Comparison of ENCODE assay signal across 14 cellular contexts in genomic region chr14:51783765-51784164, GRCh38.
DNase-seq lines count a peak whose midpoint lies in the region; ATAC-seq, FAIRE-seq and TF ChIP-seq lines count a peak whose summit lies in the region.
"Had no signal": no experiment of that assay in that cellular context is flagged by ENCODE, and none has a peak within 500 bp of the region (broad histone marks: within the 10 kb centered on the region; RNA-seq: fewer than 3 reads in every experiment).

No MANE protein-coding gene starts in this region.

- FAIRE-seq in A549 (lab: Jason Lieb, UNC) = no peak

- no peak for TF ChIP-seq CTCF in A549 (IDR thresholded peaks at IDR 0.05)
- no peak for TF ChIP-seq CTCF in left ventricle myocardium inferior (IDR thresholded peaks at IDR 0.05; ENCODE audit: borderline replicate concordance)

- POLR2A ChIA-PET in A549 (lab: Yijun Ruan, JAX) = no interaction called here

- no peak overlapping the region for H3K4me2 ChIP-seq in A549

- intact Hi-C loops in left ventricle myocardium inferior (cut with micrococcal nuclease) = loop anchor here (2.0 to 10.0 kb wide), 2 partner anchors 39 to 191 kb away; no protein-coding TSS in a partner anchor

- H3K27me3 Mint-ChIP-seq in activated T-helper 17 cell treated with anti-CD3 and anti-CD28 coated beads, Interleukin-2, amount 50 U/mL, for 72 hours = peaks cover 15% of the 10 kb centered on the region

- H3K9me3 ChIP-seq in A549 (peaks cover 7% of the 10 kb centered on the region; the same call in 1 of the 3 replicates), left ventricle myocardium inferior (replicated peaks) (peaks cover 19% of the 10 kb centered on the region), HAP-1 (peaks cover 8% of the 10 kb centered on the region; the same call in 1 of the 2 replicates)

- no peak overlapping the region for H3K4me3 ChIP-seq in A549
- H3K4me3 ChIP-seq in left ventricle myocardium inferior = no peak overlapping the region
- H3K4me3 ChIP-seq in HAP-1 = no peak overlapping the region
- H3K4me3 ChIP-seq in H7 (ENCODE audit: insufficient read depth, low read depth, low read length) = no peak overlapping the region
- H3K4me3 ChIP-seq: esophagus muscularis mucosa had no signal

- no peak for DNase-seq in A549 (ENCODE audit: low read depth in 1 of 2, low spot score in 1 of 2)
- DNase-seq in GM03348 (ENCODE audit: low spot score) = peak; percentile 76
- DNase-seq in left ventricle myocardium inferior = no peak
- no peak for DNase-seq in HAP-1 (ENCODE audit: low spot score in 2 of 2)
- DNase-seq in H7 = no peak
- no peak for DNase-seq in medulla oblongata (ENCODE audit: extremely low spot score)
- DNase-seq: activated CD4-positive, alpha-beta T cell treated with anti-CD3 and anti-CD28 coated beads, Interleukin-2, amount 50 U/mL, for 1 hour; activated effector memory CD4-positive, alpha-beta T cell treated with Interleukin-2 at 50 U/mL for 16 hours; KBM-7 had no signal

- H3K36me3 ChIP-seq in left ventricle myocardium inferior (no peaks in the 10 kb centered on the region), HAP-1 (replicated peaks) (no peaks in the 10 kb centered on the region), H7 (replicated peaks; ENCODE audit: control insufficient read depth, insufficient read depth, low read length) (no peaks in the 10 kb centered on the region)
- H3K36me3 ChIP-seq: esophagus muscularis mucosa had no signal

- H3K4me1 Mint-ChIP-seq in activated T-helper 17 cell treated with anti-CD3 and anti-CD28 coated beads, Interleukin-2, amount 50 U/mL, for 72 hours = peaks cover 9% of the 10 kb centered on the region

- no peaks in the 10 kb centered on the region for H3K4me1 ChIP-seq in A549
- H3K4me1 ChIP-seq in left ventricle myocardium inferior = peaks cover 3% of the 10 kb centered on the region
- H3K4me1 ChIP-seq in HAP-1 = no peaks in the 10 kb centered on the region; the same call in 1 of the 2 replicates

- H3K4me3 Mint-ChIP-seq in activated T-helper 17 cell treated with anti-CD3 and anti-CD28 coated beads, Interleukin-2, amount 50 U/mL, for 72 hours = no peak overlapping the region
- H3K4me3 Mint-ChIP-seq: central memory CD8-positive, alpha-beta T cell; T-helper 1 cell treated with Interleukin-12 subunit alpha and Interleukin-12 subunit beta and Interleukin-4 antibody, amounts not matched to agents 30 μg/mL and 1 μg/mL, for 36 hours had no signal

- TF ChIP-seq POLR2A in A549 (IDR thresholded peaks at IDR 0.05; ENCODE audit: low read length) = no peak

- in situ Hi-C loops in HAP-1 (cut with MboI; ENCODE audit: low sequenced_read_pairs) = no loop called here

- no peaks in the 10 kb centered on the region for H3K36me3 Mint-ChIP-seq in activated T-helper 17 cell treated with anti-CD3 and anti-CD28 coated beads, Interleukin-2, amount 50 U/mL, for 72 hours (ENCODE audit: low read depth)

- H3K27me3 ChIP-seq in left ventricle myocardium inferior (ENCODE audit: low read depth) (peaks cover 26% of the 10 kb centered on the region), HAP-1 (ENCODE audit: low read depth) (peaks cover 17% of the 10 kb centered on the region), H7 (ENCODE audit: control insufficient read depth, insufficient read depth, low read length) (no peaks in the 10 kb centered on the region; the same call in none of the 2 replicates)
- H3K27me3 ChIP-seq: esophagus muscularis mucosa had no signal

- CTCF ChIA-PET in A549 (lab: Yijun Ruan, JAX) = no interaction called here

- peaks cover 20% of the 10 kb centered on the region for H3K9me3 Mint-ChIP-seq in activated T-helper 17 cell treated with anti-CD3 and anti-CD28 coated beads, Interleukin-2, amount 50 U/mL, for 72 hours
- H3K9me3 Mint-ChIP-seq: central memory CD8-positive, alpha-beta T cell had no signal

- no peak for ATAC-seq in A549
- peak; percentile 64 for ATAC-seq in activated T-helper 17 cell treated with anti-CD3 and anti-CD28 coated beads, Interleukin-2, amount 50 U/mL, for 72 hours (replicated peaks)
- no peak for ATAC-seq in GM19328 (IDR thresholded peaks at IDR 0.05; ENCODE audit: unreplicated experiment)

- no peak for TF ChIP-seq EP300 in A549 (IDR thresholded peaks at IDR 0.05)

- no peak overlapping the region for H3K27ac ChIP-seq in A549
- H3K27ac ChIP-seq in left ventricle myocardium inferior (replicated peaks) = peak overlapping the region; percentile 16

- no peak for TF ChIP-seq RAD21 in A549 (conservative IDR thresholded peaks at IDR 0.05 in 1 of 2, IDR thresholded peaks at IDR 0.05 in 1 of 2)

- no peak overlapping the region for H3K27ac Mint-ChIP-seq in activated T-helper 17 cell treated with anti-CD3 and anti-CD28 coated beads, Interleukin-2, amount 50 U/mL, for 72 hours
- H3K27ac Mint-ChIP-seq: T-helper 1 cell treated with Interleukin-12 subunit alpha and Interleukin-12 subunit beta and Interleukin-4 antibody, amounts not matched to agents 30 μg/mL and 1 μg/mL, for 36 hours had no signal

- WGBS in A549 (ENCODE audit: missing lambda C conversion rate) = 12% methylated on average over 4 of the region's 4 CpGs

TF ChIP-seq in A549, 52 proteins besides CTCF, POLR2A, EP300 and RAD21:
- TF ChIP-seq CEBPB (IDR thresholded peaks at IDR 0.05) (peak; percentile 34 to 66; a peak in 3 of 4 replicates), CHD2 (IDR thresholded peaks at IDR 0.05; ENCODE audit: low read length, partially characterized antibody) (no peak)
